In genomic region chr3:58568572-58569286, GRCh38 we compare ENCODE assay signal across 9 cellular contexts. TPM values are rescaled to one million over a fixed set of nuclear protein-coding genes. Genes with fewer than 3 reads are reported as not detected.
DNase-seq lines count a peak whose midpoint lies in the region; ATAC-seq and TF ChIP-seq lines count a peak whose summit lies in the region.
"Had no signal": no experiment of that assay in that cellular context is flagged by ENCODE, and none has a peak within 500 bp of the region (broad histone marks: within the 10 kb centered on the region; RNA-seq: fewer than 3 reads in every experiment).

No MANE protein-coding gene starts in this region.

- no peak overlapping the region for H3K4me3 ChIP-seq in neural progenitor cell
- no peak overlapping the region for H3K4me3 ChIP-seq in stomach

- no peaks in the 10 kb centered on the region for H3K79me2 ChIP-seq in neural progenitor cell (ENCODE audit: low read depth)

- H3K4me3 Mint-ChIP-seq in neural progenitor cell = no peak overlapping the region

- 29 to 32% (median 31%) methylated on average over 17 of the region's 17 CpGs for WGBS in stomach, 5 donors

- no peaks in the 10 kb centered on the region for H3K27me3 ChIP-seq in neural progenitor cell
- H3K27me3 ChIP-seq in stomach = no peaks in the 10 kb centered on the region

- H3K9me3 ChIP-seq in neural progenitor cell (ENCODE audit: low read depth) (no peaks in the 10 kb centered on the region), stomach (no peaks in the 10 kb centered on the region)

- DNase-seq in ELF-1 (ENCODE audit: low read depth, low spot score) (peak; percentile 90), activated T-helper 1 cell treated with Interleukin-2 at 50 U/mL for 16 hours (ENCODE audit: low read depth) (peak; percentile 49), fibroblast of peridontal ligament (ENCODE audit: extremely low read depth) (peak; percentile 78), neural progenitor cell (ENCODE audit: low spot score) (peak; percentile 71), stomach (peak; percentile 83)

- H4K20me1 ChIP-seq in neural progenitor cell (ENCODE audit: low read depth) = no peaks in the 10 kb centered on the region

- no peak overlapping the region for H2AFZ ChIP-seq in neural progenitor cell (replicated peaks)

- H3K36me3 Mint-ChIP-seq in neural progenitor cell = peaks cover 3% of the 10 kb centered on the region

- intact Hi-C loops in stomach (cut with DNase I; ENCODE audit: low total_unique reads) = no loop called here

- peaks cover 18% of the 10 kb centered on the region for H3K9me3 Mint-ChIP-seq in neural progenitor cell

- peaks cover 32% of the 10 kb centered on the region for H3K27me3 Mint-ChIP-seq in neural progenitor cell (ENCODE audit: insufficient read depth, low read depth)

- TF ChIP-seq EP300 in stomach (IDR thresholded peaks at IDR 0.05) = no peak

- H3K9ac ChIP-seq in neural progenitor cell = no peak overlapping the region

- peaks cover 5% of the 10 kb centered on the region for H3F3A ChIP-seq in neural progenitor cell (ENCODE audit: low read depth)

- ATAC-seq in HG03175 (IDR thresholded peaks at IDR 0.05; ENCODE audit: unreplicated experiment) = peak; percentile 54
- ATAC-seq in HG03439 (IDR thresholded peaks at IDR 0.05; ENCODE audit: unreplicated experiment) = no peak

- H3K4me1 Mint-ChIP-seq in neural progenitor cell = peaks cover 48% of the 10 kb centered on the region

- H3K27ac Mint-ChIP-seq in neural progenitor cell = peak overlapping the region; percentile 87

- no peaks in the 10 kb centered on the region for H3K36me3 ChIP-seq in neural progenitor cell
- H3K36me3 ChIP-seq in stomach = peaks cover 0 to 30% (median 18%) of the 10 kb centered on the region in 4 donors

- TF ChIP-seq POLR2A in stomach (IDR thresholded peaks at IDR 0.05) = no peak

- H3K27ac ChIP-seq in neural progenitor cell (no peak overlapping the region), stomach (no peak overlapping the region)
- H3K27ac ChIP-seq: epithelial cell of prostate had no signal

- no peak overlapping the region for H3K4me2 ChIP-seq in neural progenitor cell

- TF ChIP-seq CTCF in neural progenitor cell (IDR thresholded peaks at IDR 0.05) (peak; percentile 92), stomach (IDR thresholded peaks at IDR 0.05) (peak in 6 of 7 experiments; percentile 31 to 94 (median 91))

- H3K4me1 ChIP-seq in neural progenitor cell (peaks cover 19% of the 10 kb centered on the region), stomach (peaks cover 0 to 11% (median 2%) of the 10 kb centered on the region in 4 donors)

TF ChIP-seq in PFSK-1, 5 proteins besides CTCF, POLR2A, EP300 and RAD21:
- TF ChIP-seq FOXP2 (optimal IDR thresholded peaks at IDR 0.05; ENCODE audit: borderline replicate concordance, extremely low read depth, extremely low read length, insufficient read depth) = peak; percentile 25
- no peak for TF ChIP-seq REST (IDR thresholded peaks at IDR 0.05; ENCODE audit: insufficient read depth in 1 of 2, low read depth in 2 of 2, low read length in 2 of 2)

RNA-seq across cellular contexts. Expression of gene FAM107A, which starts 8.5 kb away (rescaled TPM):
- not detected for polyA plus RNA-seq in PFSK-1 (2012; ENCODE audit: insufficient read length, low read depth)
- total RNA-seq in neural progenitor cell (ENCODE audit: low replicate concordance) (0.11 and 0.71 TPM in 2 replicates), stomach (10 to 100 TPM in 4 of 5 donors, 1 to 10 TPM in 1; 4.7 to 35.2 (median 16.2) TPM)
- polyA plus RNA-seq in stomach = 10 to 100 TPM; 22.4 to 55.4 (median 35.6) TPM

RNA-seq across cellular contexts. Expression of gene ACOX2, which starts 31.7 kb away (rescaled TPM):
- 81.3 TPM for polyA plus RNA-seq in PFSK-1 (2012; ENCODE audit: insufficient read length, low read depth)
- total RNA-seq in neural progenitor cell (ENCODE audit: low replicate concordance) (4.3 and 7.6 TPM in 2 replicates), stomach (10 to 100 TPM in 2 of 5 donors, 1 to 10 TPM in 2, not detected in 1; 1.6 to 22.2 (median 10.1) TPM)
- polyA plus RNA-seq in stomach = 10 to 100 TPM in 1 of 3 donors, 1 to 10 TPM in 2; 4.9 to 15.6 (median 7.5) TPM
